8 cellular contexts compared by ENCODE assay signal in the genomic region with DNA sequence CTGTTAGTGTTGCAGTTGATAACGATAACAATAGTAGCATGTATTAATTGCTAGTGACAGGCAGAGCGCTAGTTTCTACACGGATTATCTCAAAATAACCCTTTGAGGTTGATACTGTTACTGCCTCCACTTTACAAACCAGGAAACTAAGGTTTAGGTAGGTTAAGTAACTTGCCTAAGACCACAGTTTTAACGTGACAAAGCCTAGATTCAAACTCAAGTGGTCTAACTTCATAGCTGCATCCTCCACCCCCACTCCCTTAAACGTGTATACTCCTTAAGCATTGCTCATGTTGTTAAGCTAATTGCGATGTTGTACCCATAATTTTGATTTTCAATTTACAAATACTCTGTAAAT. TPM values are rescaled to one million over a fixed set of nuclear protein-coding genes. Genes with fewer than 3 reads are reported as not detected.
DNase-seq lines count a peak whose midpoint lies in the region; ATAC-seq, FAIRE-seq and TF ChIP-seq lines count a peak whose summit lies in the region.

No MANE protein-coding gene starts in this region.

- H2BK12ac ChIP-seq in H9 (ENCODE audit: insufficient read length, low read depth, low read length) = no peak overlapping the region

- peaks cover under 1% of the 10 kb centered on the region for H3K79me1 ChIP-seq in H9 (ENCODE audit: insufficient read depth, low read depth, low read length, poor library complexity, severe bottlenecking)

- peak overlapping the region; percentile 81 to 94 (median 90) for H3K4me3 ChIP-seq in HepG2 (replicated peaks in 1 of 3; ENCODE audit: insufficient read depth in 1 of 3, low read depth in 2 of 3, low read length in 3 of 3)

- peak overlapping the region; percentile 98 for H3K4me3 Mint-ChIP-seq in CD4-positive, alpha-beta T cell
- peak overlapping the region; percentile 90 to 99 for H3K4me3 Mint-ChIP-seq in H9

- H3K9ac ChIP-seq in H9 (ENCODE audit: extremely low read depth, insufficient read length, low read length) (peak overlapping the region; percentile 50), HepG2 (ENCODE audit: insufficient read depth, low read depth, low read length) (peak overlapping the region; percentile 79)

- H3K36me3 ChIP-seq in HepG2 (replicated peaks in 1 of 2; ENCODE audit: control insufficient read depth in 1 of 2, insufficient read depth in 2 of 2, low read length in 2 of 2) = no peaks in the 10 kb centered on the region

- no peak overlapping the region for H3K14ac ChIP-seq in H9 (ENCODE audit: insufficient read depth, low read length)

- H3K4me2 ChIP-seq in H9 (ENCODE audit: insufficient read depth, insufficient read length, low read length) = peak overlapping the region; percentile 84
- peak overlapping the region; percentile 80 for H3K4me2 ChIP-seq in HepG2 (ENCODE audit: low read depth, low read length)

- no peak overlapping the region for H3K23ac ChIP-seq in H9 (ENCODE audit: insufficient read length, low read depth, low read length)

- no peak overlapping the region for H2BK5ac ChIP-seq in H9 (ENCODE audit: insufficient read length, low read length)

- no peak for ATAC-seq in CD4-positive, alpha-beta T cell (ENCODE audit: poor library complexity)
- ATAC-seq in activated naive CD4-positive, alpha-beta T cell treated with anti-CD3 and anti-CD28 coated beads, Interleukin-2, amount 50 U/mL, for 72 hours = no peak
- ATAC-seq in HepG2 = no peak

- H3K4me1 Mint-ChIP-seq in CD4-positive, alpha-beta T cell (ENCODE audit: low read depth) = peaks cover 32% of the 10 kb centered on the region
- H3K4me1 Mint-ChIP-seq in H9 = peaks cover 22 to 24% of the 10 kb centered on the region in 2 experiments

- H3K36me3 Mint-ChIP-seq in CD4-positive, alpha-beta T cell (ENCODE audit: low read depth) = peaks cover 18% of the 10 kb centered on the region
- peaks cover 5 to 8% (median 8%) of the 10 kb centered on the region in 3 experiments for H3K36me3 Mint-ChIP-seq in H9 (ENCODE audit: insufficient read depth in 1 of 3, low read depth in 3 of 3)
- H3K36me3 Mint-ChIP-seq in activated naive CD4-positive, alpha-beta T cell treated with anti-CD3 and anti-CD28 coated beads, Interleukin-2, amount 50 U/mL, for 72 hours = peaks cover 9 to 18% of the 10 kb centered on the region in 2 donors

- TSS peak; percentile 65 for BruUV-seq in HepG2 (replicated peaks; lab: Mats Ljungman, UMichigan)

- no peak overlapping the region for H3K27ac ChIP-seq in CD4-positive, alpha-beta T cell (ENCODE audit: low read depth, low read length)
- H3K27ac ChIP-seq in H9 (ENCODE audit: insufficient read length, low read depth, low read length) (no peak overlapping the region), HepG2 (ENCODE audit: extremely low read length, insufficient read depth, low read length) (no peak overlapping the region)

- TF ChIP-seq RAD21 in HepG2 (CRISPR knock-in tag; IDR thresholded peaks at IDR 0.05) = no peak

- H3K9me3 ChIP-seq in CD4-positive, alpha-beta T cell (ENCODE audit: control insufficient read depth, low read length) = no peaks in the 10 kb centered on the region
- H3K9me3 ChIP-seq in H9 (ENCODE audit: control insufficient read depth, low read depth, low read length) (no peaks in the 10 kb centered on the region), HepG2 (ENCODE audit: low read length) (no peaks in the 10 kb centered on the region)

- no peak overlapping the region for H3K56ac ChIP-seq in H9 (ENCODE audit: insufficient read length, low read depth, low read length)

- H2BK15ac ChIP-seq in H9 (ENCODE audit: low read depth, low read length) = no peak overlapping the region

- no peak overlapping the region for H2BK20ac ChIP-seq in H9 (ENCODE audit: low read depth, low read length, poor library complexity, severe bottlenecking)

- TF ChIP-seq EP300 in HepG2 (IDR thresholded peaks at IDR 0.05; ENCODE audit: low read depth in 2 of 2, low read length in 2 of 2) (no peak), HepG2 (CRISPR knock-in tag; IDR thresholded peaks at IDR 0.05; ENCODE audit: borderline replicate concordance) (no peak)

- no peak overlapping the region for H4K5ac ChIP-seq in H9 (ENCODE audit: insufficient read length, low read depth, low read length)

- no peak for TF ChIP-seq CTCF in CD4-positive, alpha-beta T cell (IDR thresholded peaks at IDR 0.05)
- TF ChIP-seq CTCF in H9 (conservative IDR thresholded peaks at IDR 0.05) (no peak), HepG2 (CRISPR knock-in tag; IDR thresholded peaks at IDR 0.05) (no peak)

- H3K9me3 Mint-ChIP-seq in CD4-positive, alpha-beta T cell = no peaks in the 10 kb centered on the region
- no peaks in the 10 kb centered on the region; a peak in 2 of 5 replicates for H3K9me3 Mint-ChIP-seq in H9
- no peaks in the 10 kb centered on the region for H3K9me3 Mint-ChIP-seq in activated naive CD4-positive, alpha-beta T cell treated with anti-CD3 and anti-CD28 coated beads, Interleukin-2, amount 50 U/mL, for 72 hours

- H2AFZ ChIP-seq in H9 (ENCODE audit: low read length) (no peak overlapping the region), HepG2 (ENCODE audit: low read length) (peak overlapping the region; percentile 52)

- H4K8ac ChIP-seq in H9 (replicated peaks; ENCODE audit: insufficient read length, low read depth, low read length) = no peak overlapping the region

- H3K23me2 ChIP-seq in H9 (ENCODE audit: insufficient read length, low read depth, low read length, poor library complexity, severe bottlenecking) = peaks cover 7% of the 10 kb centered on the region

- WGBS in H9 (ENCODE audit: extremely low coverage, insufficient read length, low lambda C conversion rate) = no CpG with 5 or more reads among the region's 6 CpGs
- 4% methylated on average over 6 of the region's 6 CpGs for WGBS in HepG2 (ENCODE audit: low lambda C conversion rate)

- no peak for FAIRE-seq in HepG2 (lab: Jason Lieb, UNC)

- no peak overlapping the region for H4K91ac ChIP-seq in H9 (ENCODE audit: insufficient read length, low read depth, low read length)

- H3K79me2 ChIP-seq in H9 (ENCODE audit: insufficient read depth, low read length) = peaks cover 16% of the 10 kb centered on the region; the same call in 1 of the 2 replicates
- H3K79me2 ChIP-seq in HepG2 (ENCODE audit: insufficient read depth, low read length) = peaks cover 29% of the 10 kb centered on the region

- H4K20me1 ChIP-seq in H9 (ENCODE audit: control insufficient read depth, insufficient read depth, insufficient read length) = no peaks in the 10 kb centered on the region
- no peaks in the 10 kb centered on the region for H4K20me1 ChIP-seq in HepG2 (ENCODE audit: insufficient read depth, low read length)

- peak overlapping the region; percentile 96 for H3K27ac Mint-ChIP-seq in CD4-positive, alpha-beta T cell
- H3K27ac Mint-ChIP-seq in H9 = peak overlapping the region in 1 of 3 experiments; percentile 98; a peak in 1 of 7 replicates
- peak overlapping the region; percentile 95 to 99 for H3K27ac Mint-ChIP-seq in activated naive CD4-positive, alpha-beta T cell treated with anti-CD3 and anti-CD28 coated beads, Interleukin-2, amount 50 U/mL, for 72 hours

- no peak for DNase-seq in CD4-positive, alpha-beta T cell
- DNase-seq in H9 (no peak), HepG2 (ENCODE audit: low spot score) (no peak), MV-4-11 (lab: John Stamatoyannopoulos, UW) (no peak), activated gamma-delta T cell treated with Interleukin-2 at 50 U/mL for 16 hours (no peak), UCSD-AML1 (lab: John Stamatoyannopoulos, UW; ENCODE audit: unreplicated experiment) (no peak), NCI-H2227 treated with DMSO at 0.1 percent for 48 hours (lab: John Stamatoyannopoulos, UW) (no peak)
- no peak for DNase-seq in activated naive CD4-positive, alpha-beta T cell treated with anti-CD3 and anti-CD28 coated beads, Interleukin-2, amount 50 U/mL, for 72 hours (ENCODE audit: low spot score in 2 of 2)

- no peak overlapping the region for H3K4ac ChIP-seq in H9 (ENCODE audit: low read depth, low read length)

- H2BK120ac ChIP-seq in H9 (ENCODE audit: low read depth, low read length, poor library complexity, severe bottlenecking) = no peak overlapping the region

- H3K27me3 ChIP-seq in CD4-positive, alpha-beta T cell (ENCODE audit: control insufficient read depth, insufficient read depth, low read length) = no peaks in the 10 kb centered on the region
- H3K27me3 ChIP-seq in H9 (ENCODE audit: insufficient read depth, low read length) (no peaks in the 10 kb centered on the region), HepG2 (ENCODE audit: control insufficient read depth in 1 of 2, insufficient read depth in 2 of 2, low read length in 2 of 2) (no peaks in the 10 kb centered on the region)

- POLR2A ChIA-PET in CD4-positive, alpha-beta T cell (lab: Charles Lee) = interaction anchor here (0.8 to 1.4 kb wide), 3 partner anchors 88 to 317 kb away, joined by 3 to 7 read pairs (median 3); partner anchors contain the start of genes ELAC1, MEX3C and SMAD4
- POLR2A ChIA-PET in HepG2 (lab: Yijun Ruan, JAX) = interaction anchor here (1.0 kb wide), 1 partner anchor 318 kb away, joined by 3 read pairs; no protein-coding TSS in a partner anchor

- CTCF ChIA-PET in CD4-positive, alpha-beta T cell (lab: Charles Lee) = interaction anchor here (1.4 kb wide), 1 partner anchor 9 kb away, joined by 3 read pairs; no protein-coding TSS in a partner anchor
- CTCF ChIA-PET in HepG2 (lab: Yijun Ruan, JAX; ENCODE audit: low intra/inter-chr PET ratio, low total read pairs) = no interaction called here

- no peak overlapping the region for H3T11ph ChIP-seq in H9 (ENCODE audit: low read length)

- in situ Hi-C loops in HepG2 (cut with HindIII; ENCODE audit: extremely low pct_ligation_motif_present, low pct_unique_long_range_greater_than_20kb) = no loop called here

- TF ChIP-seq POLR2A in HepG2 (IDR thresholded peaks at IDR 0.05; ENCODE audit: insufficient read depth in 1 of 2, low read depth in 2 of 2, low read length in 2 of 2) = no peak

- intact Hi-C loops in CD4-positive, alpha-beta T cell (cut with DNase I, micrococcal nuclease) = no loop called here
- intact Hi-C loops in HepG2 (cut with micrococcal nuclease; ENCODE audit: unreplicated experiment) = no loop called here

- no peak overlapping the region for H3K18ac ChIP-seq in H9 (ENCODE audit: insufficient read length, low read depth, low read length)

- no peaks in the 10 kb centered on the region for H3K4me1 ChIP-seq in H9 (ENCODE audit: insufficient read depth, low read length)
- peaks cover 32% of the 10 kb centered on the region for H3K4me1 ChIP-seq in HepG2 (ENCODE audit: insufficient read depth, low read length)

- no peaks in the 10 kb centered on the region for H3K27me3 Mint-ChIP-seq in CD4-positive, alpha-beta T cell
- H3K27me3 Mint-ChIP-seq in H9 (ENCODE audit: low read depth) = no peaks in the 10 kb centered on the region

- no peak overlapping the region for H2AK5ac ChIP-seq in H9 (ENCODE audit: insufficient read length, low read length)

RNA-seq across cellular contexts. Expression of gene ME2, which starts 1.2 kb away (rescaled TPM):
- total RNA-seq in CD4-positive, alpha-beta T cell = 10 to 100 TPM; 15.6 to 16.1 TPM
- total RNA-seq in H9 (2021) (46.4 and 49.4 TPM in 2 replicates), HepG2 (2016; rRNA removed; fragmentation: Illumina TruSeq; extraction: Trizol) (20.6 and 28.2 TPM in 2 replicates)
- 100 to 1,000 TPM; 117 to 143 TPM for total RNA-seq in activated naive CD4-positive, alpha-beta T cell treated with anti-CD3 and anti-CD28 coated beads, Interleukin-2, amount 50 U/mL, for 72 hours
- total RNA-seq in HepG2 (2016; cell fraction: cytosol; rRNA removed; fragmentation: Illumina TruSeq; extraction: Trizol; ENCODE audit: low read depth) = 13.6 and 15.0 TPM in 2 replicates
- 21.0 and 30.5 TPM in 2 replicates for total RNA-seq in HepG2 (2016; cell fraction: insoluble cytoplasmic fraction; rRNA removed; fragmentation: Illumina TruSeq; extraction: Trizol)
- total RNA-seq in HepG2 (2016; cell fraction: membrane; rRNA removed; fragmentation: Illumina TruSeq; extraction: Trizol) = 21.4 and 23.9 TPM in 2 replicates
- total RNA-seq in HepG2 (2016; cell fraction: nucleus; rRNA removed; fragmentation: Illumina TruSeq; extraction: Trizol) = 13.2 and 14.8 TPM in 2 replicates
- polyA plus RNA-seq in HepG2 (2011; rRNA removed) = 12.1 and 17.3 TPM in 2 replicates
- 7.7 and 11.6 TPM in 2 replicates for polyA plus RNA-seq in HepG2 (2011; cell fraction: cytosol; rRNA removed)
- 4.9 and 7.0 TPM in 2 replicates for polyA plus RNA-seq in HepG2 (2011; cell fraction: nucleus; rRNA removed)
- polyA plus RNA-seq in HepG2 (2012) = 11.7 and 12.2 TPM in 2 replicates
- 7.1 and 7.3 TPM in 2 replicates for polyA plus RNA-seq in HepG2 (2016; cell fraction: cytosol; fragmentation: Illumina TruSeq; extraction: Trizol; ENCODE audit: low read depth)
- 30.7 and 33.0 TPM in 2 replicates for polyA plus RNA-seq in HepG2 (2016; cell fraction: insoluble cytoplasmic fraction; fragmentation: Illumina TruSeq; extraction: Trizol; ENCODE audit: low read depth)
- polyA plus RNA-seq in HepG2 (2016; cell fraction: membrane; fragmentation: Illumina TruSeq; extraction: Trizol; ENCODE audit: low read depth) = 14.4 and 14.9 TPM in 2 replicates
- polyA plus RNA-seq in HepG2 (2016; cell fraction: nucleus; fragmentation: Illumina TruSeq; extraction: Trizol; ENCODE audit: insufficient read depth, low read depth) = 17.5 and 20.8 TPM in 2 replicates
- polyA minus RNA-seq in HepG2 (2011; rRNA and poly(A)+ RNA removed; ENCODE audit: low replicate concordance) = 12.0 and 16.3 TPM in 2 replicates
- 10.7 and 11.0 TPM in 2 replicates for polyA minus RNA-seq in HepG2 (2011; cell fraction: cytosol; rRNA and poly(A)+ RNA removed)
- polyA minus RNA-seq in HepG2 (2011; cell fraction: nucleus; rRNA and poly(A)+ RNA removed) = 10.8 and 13.3 TPM in 2 replicates
